ENCODE assay signal across 9 cellular contexts in genomic region chr9:21392270-21392669, GRCh38. TPM values are rescaled to one million over a fixed set of nuclear protein-coding genes. Genes with fewer than 3 reads are reported as not detected.
DNase-seq lines count a peak whose midpoint lies in the region; ATAC-seq lines count a peak whose summit lies in the region.
"Had no signal": no experiment of that assay in that cellular context is flagged by ENCODE, and none has a peak within 500 bp of the region (broad histone marks: within the 10 kb centered on the region; RNA-seq: fewer than 3 reads in every experiment).

No MANE protein-coding gene starts in this region.

- DNase-seq in EH (ENCODE audit: low read depth) (peak; percentile 8), amniotic epithelial cell (ENCODE audit: low read depth) (peak; percentile 31), renal cortical epithelial cell (ENCODE audit: low read depth) (peak; percentile 41), globus pallidus (ENCODE audit: low spot score) (no peak), NCI-H187 treated with DMSO at 0.1 percent for 48 hours (lab: John Stamatoyannopoulos, UW) (no peak)
- no peak for DNase-seq in activated CD4-positive, alpha-beta T cell treated with anti-CD3 and anti-CD28 coated beads for 48 hours

- ATAC-seq in GM19397 (IDR thresholded peaks at IDR 0.05; ENCODE audit: unreplicated experiment) (peak; percentile 74), HG03354 (IDR thresholded peaks at IDR 0.05; ENCODE audit: poor library complexity, severe bottlenecking, unreplicated experiment) (peak; percentile 91)

RNA-seq across cellular contexts. Expression of gene IFNA2, which starts 7.1 kb away (rescaled TPM):
- not detected in 2 replicates for total RNA-seq in renal cortical epithelial cell
- total RNA-seq: SJCRH30 had no signal

RNA-seq across cellular contexts. Expression of gene IFNA8, which starts 16.6 kb away (rescaled TPM):
- total RNA-seq in renal cortical epithelial cell, result not detected in 2 replicates
- total RNA-seq: SJCRH30 had no signal

RNA-seq across cellular contexts. Expression of gene IFNA13, which starts 24.4 kb away (rescaled TPM):
- not detected in 2 replicates for total RNA-seq in renal cortical epithelial cell
- total RNA-seq: SJCRH30 had no signal

RNA-seq across cellular contexts. Expression of gene IFNA6, which starts 41.6 kb away (rescaled TPM):
- not detected in 2 replicates for total RNA-seq in renal cortical epithelial cell
- total RNA-seq: SJCRH30 had no signal

RNA-seq across cellular contexts. Expression of gene IFNA1, which starts 48.0 kb away (rescaled TPM):
- not detected in 2 replicates for total RNA-seq in renal cortical epithelial cell
- total RNA-seq: SJCRH30 had no signal

Comparison
In these comparisons a context has a peak if more than half of its experiments do, and no peak if none do; other contexts are left out.
1. DNase-seq: peak in EH (single experiment), amniotic epithelial cell (single experiment) and renal cortical epithelial cell (single experiment); none in activated CD4-positive, alpha-beta T cell treated with anti-CD3 and anti-CD28 coated beads for 48 hours (single experiment), globus pallidus (single experiment) and NCI-H187 treated with DMSO at 0.1 percent for 48 hours (single experiment).